ENCODE assay signal across 21 cellular contexts in the genomic region with DNA sequence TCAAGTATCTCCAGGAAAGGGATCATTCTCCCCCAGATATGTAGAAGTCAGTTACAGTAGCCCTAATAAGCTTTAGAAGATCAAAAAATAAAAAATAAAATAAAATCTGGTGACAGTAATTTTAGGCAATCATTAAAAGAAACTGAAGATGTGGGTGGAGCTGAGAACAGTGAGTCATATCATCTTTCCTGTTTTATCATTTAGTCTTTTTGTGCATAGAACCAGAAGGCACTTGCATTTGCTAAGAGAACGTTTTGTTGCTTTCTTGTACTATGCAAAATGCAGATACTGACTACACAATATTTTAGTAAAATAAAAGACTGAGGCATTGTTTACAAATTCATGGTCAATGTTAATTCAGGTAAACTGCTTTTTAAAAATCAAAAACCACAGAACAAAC.
DNase-seq lines count a peak whose midpoint lies in the region; ATAC-seq, FAIRE-seq and TF ChIP-seq lines count a peak whose summit lies in the region.
"Had no signal": no experiment of that assay in that cellular context is flagged by ENCODE, and none has a peak within 500 bp of the region (broad histone marks: within the 10 kb centered on the region; RNA-seq: fewer than 3 reads in every experiment).

No MANE protein-coding gene starts in this region.

- no peaks in the 10 kb centered on the region for H3K9me2 ChIP-seq in hepatocyte (replicated peaks; ENCODE audit: insufficient read depth)

- intact Hi-C loops in GM12878 (cut with micrococcal nuclease; ENCODE audit: unreplicated experiment), result no loop called here
- intact Hi-C loops in mucosa of descending colon (cut with DNase I, micrococcal nuclease), result no loop called here

- H3K79me2 ChIP-seq in GM12878 (ENCODE audit: control insufficient read depth, insufficient read depth, low read length) (no peaks in the 10 kb centered on the region), hepatocyte (no peaks in the 10 kb centered on the region)

- DNase-seq in GM12878 (ENCODE audit: low read depth, low spot score) (no peak), mucosa of descending colon (no peak), NCI-H2196 treated with DMSO at 0.1 percent for 48 hours (lab: John Stamatoyannopoulos, UW; ENCODE audit: unreplicated experiment) (no peak), hepatocyte (ENCODE audit: low spot score) (no peak)
- no peak for DNase-seq in CD8-positive, alpha-beta memory T cell
- DNase-seq: 8988T; ACHN; AML-193; C1 segment of cervical spinal cord; Caco-2; CD4-positive, alpha-beta memory T cell; DMS153; DND-41; GOT3; HFFc6 had no signal

- no peak for TF ChIP-seq EP300 in GM12878 (IDR thresholded peaks at IDR 0.05; ENCODE audit: borderline replicate concordance in 1 of 2, control insufficient read depth in 1 of 2, low read depth in 2 of 2, low read length in 2 of 2)

- H3K4me1 Mint-ChIP-seq in CD8-positive, alpha-beta memory T cell, result no peaks in the 10 kb centered on the region
- H3K4me1 Mint-ChIP-seq: CD4-positive, alpha-beta memory T cell had no signal

- RAD21 ChIA-PET in GM12878 (lab: Charles Lee; ENCODE audit: unreplicated experiment), result no interaction called here

- H4K20me1 ChIP-seq in GM12878 (ENCODE audit: control insufficient read depth, insufficient read depth), result no peaks in the 10 kb centered on the region
- no peaks in the 10 kb centered on the region for H4K20me1 ChIP-seq in hepatocyte (ENCODE audit: insufficient read depth, poor library complexity, severe bottlenecking)

- H3K27me3 Mint-ChIP-seq in CD8-positive, alpha-beta memory T cell, result no peaks in the 10 kb centered on the region
- H3K27me3 Mint-ChIP-seq: CD4-positive, alpha-beta memory T cell had no signal

- TF ChIP-seq CTCF in GM12878 (IDR thresholded peaks at IDR 0.05 in 2 of 3, conservative IDR thresholded peaks at IDR 0.05 in 1 of 3; ENCODE audit: control insufficient read depth in 2 of 3, extremely low read depth in 1 of 3, insufficient read depth in 1 of 3, low read depth in 3 of 3, low read length in 3 of 3) (no peak), mucosa of descending colon (IDR thresholded peaks at IDR 0.05) (no peak), hepatocyte (IDR thresholded peaks at IDR 0.05; ENCODE audit: poor library complexity) (no peak)

- H3K4me1 ChIP-seq in GM12878 (ENCODE audit: control insufficient read depth, insufficient read depth, low read length), result no peaks in the 10 kb centered on the region
- H3K4me1 ChIP-seq in mucosa of descending colon (ENCODE audit: low read depth), result peaks cover 4% of the 10 kb centered on the region
- H3K4me1 ChIP-seq in CD8-positive, alpha-beta memory T cell (ENCODE audit: insufficient read depth, low read length), result no peaks in the 10 kb centered on the region
- no peaks in the 10 kb centered on the region for H3K4me1 ChIP-seq in hepatocyte (ENCODE audit: insufficient read depth)
- H3K4me1 ChIP-seq: A549, Caco-2, HAP-1 had no signal

- H3K36me3 ChIP-seq in GM12878 (ENCODE audit: control insufficient read depth in 2 of 2, insufficient read depth in 2 of 2, low read length in 1 of 2), result no peaks in the 10 kb centered on the region
- H3K36me3 ChIP-seq in mucosa of descending colon (ENCODE audit: low read depth), result no peaks in the 10 kb centered on the region
- no peaks in the 10 kb centered on the region for H3K36me3 ChIP-seq in CD8-positive, alpha-beta memory T cell (ENCODE audit: insufficient read depth, low read length)
- no peaks in the 10 kb centered on the region for H3K36me3 ChIP-seq in hepatocyte (replicated peaks; ENCODE audit: insufficient read depth, low read depth)
- H3K36me3 ChIP-seq: HAP-1 had no signal

- H3K36me3 Mint-ChIP-seq in CD8-positive, alpha-beta memory T cell, result no peaks in the 10 kb centered on the region
- H3K36me3 Mint-ChIP-seq: CD4-positive, alpha-beta memory T cell had no signal

- POLR2A ChIA-PET in GM12878 (lab: Charles Lee), result no interaction called here
- POLR2A ChIA-PET in CD8-positive, alpha-beta memory T cell (lab: Charles Lee), result no interaction called here

- H3K4me3 Mint-ChIP-seq in CD8-positive, alpha-beta memory T cell, result no peak overlapping the region
- H3K4me3 Mint-ChIP-seq: CD4-positive, alpha-beta memory T cell; HFFc6 had no signal

- SMC1A ChIA-PET in GM12878 (lab: Charles Lee; ENCODE audit: uncharacterized antibody, unreplicated experiment), result no interaction called here

- no peak for TF ChIP-seq RAD21 in GM12878 (IDR thresholded peaks at IDR 0.05; ENCODE audit: insufficient read depth, low read depth, low read length)

- H3K27ac Mint-ChIP-seq in CD8-positive, alpha-beta memory T cell, result no peak overlapping the region
- H3K27ac Mint-ChIP-seq: CD4-positive, alpha-beta memory T cell; HFFc6 had no signal

- H3K4me2 ChIP-seq in GM12878 (ENCODE audit: control insufficient read depth, insufficient read depth) (no peak overlapping the region), hepatocyte (no peak overlapping the region)
- H3K4me2 ChIP-seq: A549 had no signal

- H3K9ac ChIP-seq in GM12878 (ENCODE audit: control insufficient read depth, insufficient read depth, low read length), result no peak overlapping the region

- no TSS peak for BruUV-seq in GM12878 (replicated peaks; lab: Mats Ljungman, UMichigan)

- ATAC-seq in HG03432 (IDR thresholded peaks at IDR 0.05; ENCODE audit: unreplicated experiment), result peak; percentile 81
- peak; percentile 65 for ATAC-seq in GM12878
- ATAC-seq in mucosa of descending colon, result peak; percentile 25
- ATAC-seq in GM18511 (IDR thresholded peaks at IDR 0.05; ENCODE audit: unreplicated experiment), result no peak
- ATAC-seq: A549 had no signal

- H2AFZ ChIP-seq in GM12878 (ENCODE audit: control insufficient read depth, low read depth, low read length) (no peak overlapping the region), hepatocyte (no peak overlapping the region)

- WGBS in GM12878 (ENCODE audit: insufficient coverage, insufficient replicate concordance, low lambda C conversion rate, missing lambda C conversion rate), result 6% methylated on average over 1 of the region's 1 CpG
- WGBS in hepatocyte (ENCODE audit: low lambda C conversion rate, missing lambda C conversion rate), result 80% methylated on average over 1 of the region's 1 CpG

- CTCF ChIA-PET in GM12878 (lab: Yijun Ruan, JAX), result no interaction called here
- CTCF ChIA-PET in CD8-positive, alpha-beta memory T cell (lab: Charles Lee), result no interaction called here

- no peak for FAIRE-seq in GM12878 (lab: Jason Lieb, UNC)
- FAIRE-seq: A549, G401.6, H54 had no signal

- H3K27ac ChIP-seq in GM12878 (ENCODE audit: control insufficient read depth, insufficient read depth) (no peak overlapping the region), hepatocyte (no peak overlapping the region)
- H3K27ac ChIP-seq in CD8-positive, alpha-beta memory T cell (ENCODE audit: low read depth, low read length), result no peak overlapping the region
- H3K27ac ChIP-seq: A549 had no signal

- in situ Hi-C loops in GM12878 (cut with MboI), result no loop called here

- H3K9me3 Mint-ChIP-seq in CD8-positive, alpha-beta memory T cell, result peaks cover 0 to 31% (median 3%) of the 10 kb centered on the region in 5 donors

- H3K4me3 ChIP-seq in GM12878, result no peak overlapping the region
- no peak overlapping the region for H3K4me3 ChIP-seq in mucosa of descending colon
- no peak overlapping the region for H3K4me3 ChIP-seq in CD8-positive, alpha-beta memory T cell (ENCODE audit: low read length)
- no peak overlapping the region for H3K4me3 ChIP-seq in hepatocyte
- H3K4me3 ChIP-seq: A549, HAP-1 had no signal

- H3K27me3 ChIP-seq in GM12878 (replicated peaks in 1 of 2; ENCODE audit: control insufficient read depth in 2 of 2, insufficient read depth in 2 of 2, low read length in 1 of 2), result no peaks in the 10 kb centered on the region
- no peaks in the 10 kb centered on the region for H3K27me3 ChIP-seq in CD8-positive, alpha-beta memory T cell (ENCODE audit: insufficient read depth, low read length, poor library complexity, severe bottlenecking)
- no peaks in the 10 kb centered on the region for H3K27me3 ChIP-seq in hepatocyte

- no peaks in the 10 kb centered on the region for H3K9me3 ChIP-seq in GM12878 (replicated peaks; ENCODE audit: control insufficient read depth, insufficient read depth, low read length)
- H3K9me3 ChIP-seq in mucosa of descending colon, result no peaks in the 10 kb centered on the region
- no peaks in the 10 kb centered on the region for H3K9me3 ChIP-seq in CD8-positive, alpha-beta memory T cell (ENCODE audit: low read length)
- H3K9me3 ChIP-seq in hepatocyte (ENCODE audit: low read depth), result no peaks in the 10 kb centered on the region
- H3K9me3 ChIP-seq: A549, Caco-2, HAP-1 had no signal

- no peak for TF ChIP-seq POLR2A in GM12878 (IDR thresholded peaks at IDR 0.05; ENCODE audit: low read depth, low read length)

TF ChIP-seq in GM12878, 131 proteins besides CTCF, POLR2A, EP300 and RAD21 (continues in another document):
- TF ChIP-seq, protein P1, sequence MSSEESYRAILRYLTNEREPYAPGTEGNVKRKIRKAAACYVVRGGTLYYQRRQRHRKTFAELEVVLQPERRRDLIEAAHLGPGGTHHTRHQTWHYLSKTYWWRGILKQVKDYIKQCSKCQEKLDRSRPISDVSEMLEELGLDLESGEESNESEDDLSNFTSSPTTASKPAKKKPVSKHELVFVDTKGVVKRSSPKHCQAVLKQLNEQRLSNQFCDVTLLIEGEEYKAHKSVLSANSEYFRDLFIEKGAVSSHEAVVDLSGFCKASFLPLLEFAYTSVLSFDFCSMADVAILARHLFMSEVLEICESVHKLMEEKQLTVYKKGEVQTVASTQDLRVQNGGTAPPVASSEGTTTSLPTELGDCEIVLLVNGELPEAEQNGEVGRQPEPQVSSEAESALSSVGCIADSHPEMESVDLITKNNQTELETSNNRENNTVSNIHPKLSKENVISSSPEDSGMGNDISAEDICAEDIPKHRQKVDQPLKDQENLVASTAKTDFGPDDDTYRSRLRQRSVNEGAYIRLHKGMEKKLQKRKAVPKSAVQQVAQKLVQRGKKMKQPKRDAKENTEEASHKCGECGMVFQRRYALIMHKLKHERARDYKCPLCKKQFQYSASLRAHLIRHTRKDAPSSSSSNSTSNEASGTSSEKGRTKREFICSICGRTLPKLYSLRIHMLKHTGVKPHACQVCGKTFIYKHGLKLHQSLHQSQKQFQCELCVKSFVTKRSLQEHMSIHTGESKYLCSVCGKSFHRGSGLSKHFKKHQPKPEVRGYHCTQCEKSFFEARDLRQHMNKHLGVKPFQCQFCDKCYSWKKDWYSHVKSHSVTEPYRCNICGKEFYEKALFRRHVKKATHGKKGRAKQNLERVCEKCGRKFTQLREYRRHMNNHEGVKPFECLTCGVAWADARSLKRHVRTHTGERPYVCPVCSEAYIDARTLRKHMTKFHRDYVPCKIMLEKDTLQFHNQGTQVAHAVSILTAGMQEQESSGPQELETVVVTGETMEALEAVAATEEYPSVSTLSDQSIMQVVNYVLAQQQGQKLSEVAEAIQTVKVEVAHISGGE (CRISPR knock-in tag; IDR thresholded peaks at IDR 0.05), result no peak
- TF ChIP-seq MEF2A (IDR thresholded peaks at IDR 0.05; ENCODE audit: insufficient read depth, low read depth, low read length), result no peak
- no peak for TF ChIP-seq IRF4 (IDR thresholded peaks at IDR 0.05; ENCODE audit: low read depth, low read length)
- TF ChIP-seq RELA (IDR thresholded peaks at IDR 0.05; ENCODE audit: borderline replicate concordance, partially characterized antibody), result no peak
- TF ChIP-seq SREBF1 (IDR thresholded peaks at IDR 0.05; ENCODE audit: low read length), result no peak
- TF ChIP-seq BACH1 (IDR thresholded peaks at IDR 0.05; ENCODE audit: borderline replicate concordance), result no peak
